21 cellular contexts compared by ENCODE assay signal in genomic region chr12:130514149-130514551, GRCh38.
DNase-seq lines count a peak whose midpoint lies in the region; ATAC-seq and TF ChIP-seq lines count a peak whose summit lies in the region.
"Had no signal": no experiment of that assay in that cellular context is flagged by ENCODE, and none has a peak within 500 bp of the region (broad histone marks: within the 10 kb centered on the region; RNA-seq: fewer than 3 reads in every experiment).

No MANE protein-coding gene starts in this region.

- H3K9me2 ChIP-seq in OCI-LY7 (ENCODE audit: insufficient read depth, low read length): no peaks in the 10 kb centered on the region

- H2AFZ ChIP-seq in OCI-LY7 (ENCODE audit: low read length): no peak overlapping the region

- H3K79me2 ChIP-seq in OCI-LY7 (ENCODE audit: insufficient read depth, low read depth, low read length): no peaks in the 10 kb centered on the region

- H3K9me3 ChIP-seq in SJSA1 (replicated peaks) (peaks cover 20% of the 10 kb centered on the region), ovary (no peaks in the 10 kb centered on the region), OCI-LY7 (ENCODE audit: low read length) (no peaks in the 10 kb centered on the region)
- H3K9me3 ChIP-seq: neutrophil, right lobe of liver had no signal

- H3K36me3 Mint-ChIP-seq in progenitor cell of endocrine pancreas (ENCODE audit: insufficient read depth): peaks cover 2% of the 10 kb centered on the region
- H3K36me3 Mint-ChIP-seq: activated naive CD4-positive, alpha-beta T cell treated with anti-CD3 and anti-CD28 coated beads, Interleukin-2, amount 50 U/mL, for 24 hours had no signal

- no peak overlapping the region for H3K4me3 Mint-ChIP-seq in progenitor cell of endocrine pancreas (ENCODE audit: low read depth)
- H3K4me3 Mint-ChIP-seq: activated CD4-positive, alpha-beta T cell treated with anti-CD3 and anti-CD28 coated beads, Interleukin-2, amount 10 ng/mL, durations not matched to agents 24 days and 14 days; activated naive CD4-positive, alpha-beta T cell treated with anti-CD3 and anti-CD28 coated beads, Interleukin-2, amount 50 U/mL, for 24 hours had no signal

- H3K27me3 ChIP-seq in SJSA1 (replicated peaks) (peaks cover 89% of the 10 kb centered on the region), ovary (no peaks in the 10 kb centered on the region)
- H3K27me3 ChIP-seq: BLaER1 treated with 17β-estradiol and CSF1 and Interleukin-3, amounts not matched to agents 10 nM and 100 nM; neutrophil; right lobe of liver had no signal

- peaks cover 8% of the 10 kb centered on the region for H3K9me3 Mint-ChIP-seq in progenitor cell of endocrine pancreas (ENCODE audit: low read depth)
- H3K9me3 Mint-ChIP-seq: activated CD4-positive, alpha-beta T cell treated with anti-CD3 and anti-CD28 coated beads, Interleukin-2, amount 10 ng/mL, durations not matched to agents 24 days and 14 days; activated naive CD4-positive, alpha-beta T cell treated with anti-CD3 and anti-CD28 coated beads, Interleukin-2, amount 50 U/mL, for 24 hours had no signal

- CTCF ChIA-PET in OCI-LY7 (lab: Charles Lee; ENCODE audit: unreplicated experiment): no interaction called here

- WGBS in ovary, 3 donors: 27% methylated on average over 5 of the region's 5 CpGs

- no peaks in the 10 kb centered on the region for H3K4me1 Mint-ChIP-seq in progenitor cell of endocrine pancreas (ENCODE audit: low read depth)
- H3K4me1 Mint-ChIP-seq: activated CD4-positive, alpha-beta T cell treated with anti-CD3 and anti-CD28 coated beads, Interleukin-2, amount 10 ng/mL, durations not matched to agents 24 days and 14 days; activated naive CD4-positive, alpha-beta T cell treated with anti-CD3 and anti-CD28 coated beads, Interleukin-2, amount 50 U/mL, for 24 hours had no signal

- H3K27ac ChIP-seq in SJSA1 (no peak overlapping the region), ovary (no peak overlapping the region), OCI-LY7 (ENCODE audit: low read depth, low read length, poor library complexity, severe bottlenecking) (no peak overlapping the region)
- H3K27ac ChIP-seq: 22Rv1; BLaER1 treated with 17β-estradiol and CSF1 and Interleukin-3, amounts not matched to agents 10 nM and 100 nM; gastroesophageal sphincter; neutrophil; right lobe of liver; SK-N-MC had no signal

- H3K4me3 ChIP-seq in SJSA1: no peak overlapping the region
- no peak overlapping the region for H3K4me3 ChIP-seq in ovary
- no peak overlapping the region for H3K4me3 ChIP-seq in OCI-LY7 (ENCODE audit: low read depth, low read length, poor library complexity, severe bottlenecking)
- H3K4me3 ChIP-seq: BLaER1 treated with 17β-estradiol and CSF1 and Interleukin-3, amounts not matched to agents 10 nM and 100 nM; gastroesophageal sphincter; right lobe of liver; SK-N-MC had no signal

- no peaks in the 10 kb centered on the region for H4K20me1 ChIP-seq in OCI-LY7 (ENCODE audit: insufficient read depth, low read length)
- H4K20me1 ChIP-seq: BLaER1 treated with 17β-estradiol and CSF1 and Interleukin-3, amounts not matched to agents 10 nM and 100 nM had no signal

- no peak overlapping the region for H3K4me2 ChIP-seq in OCI-LY7 (ENCODE audit: low read length)
- H3K4me2 ChIP-seq: BLaER1 treated with 17β-estradiol and CSF1 and Interleukin-3, amounts not matched to agents 10 nM and 100 nM had no signal

- H3K36me3 ChIP-seq in SJSA1 (no peaks in the 10 kb centered on the region), ovary (no peaks in the 10 kb centered on the region), OCI-LY7 (ENCODE audit: insufficient read depth, low read length) (no peaks in the 10 kb centered on the region)
- H3K36me3 ChIP-seq: BLaER1 treated with 17β-estradiol and CSF1 and Interleukin-3, amounts not matched to agents 10 nM and 100 nM; gastroesophageal sphincter; neutrophil; right lobe of liver had no signal

- ATAC-seq in HG03280 (IDR thresholded peaks at IDR 0.05; ENCODE audit: unreplicated experiment): no peak
- ATAC-seq: gastroesophageal sphincter, right lobe of liver had no signal

- TF ChIP-seq EP300 in ovary (IDR thresholded peaks at IDR 0.05): no peak

- DNase-seq in DMS 273 (lab: John Stamatoyannopoulos, UW; ENCODE audit: unreplicated experiment): peak; percentile 1
- DNase-seq in DMS 273 treated with DMSO at 0.1 percent for 48 hours (lab: John Stamatoyannopoulos, UW): no peak
- DNase-seq in NCI-H2171 treated with DMSO at 0.1 percent for 48 hours (lab: John Stamatoyannopoulos, UW): peak; percentile 53
- DNase-seq in SJSA1 (ENCODE audit: low read depth in 1 of 2, low spot score in 2 of 2): peak; percentile 67 to 93
- no peak for DNase-seq in progenitor cell of endocrine pancreas (ENCODE audit: low spot score, unreplicated experiment)
- DNase-seq in ovary: no peak
- DNase-seq in OCI-LY7 (ENCODE audit: low spot score): no peak
- DNase-seq: activated CD4-positive, alpha-beta T cell treated with anti-CD3 and anti-CD28 coated beads, Interleukin-2, amount 10 ng/mL, durations not matched to agents 24 days and 14 days; activated CD8-positive, alpha-beta memory T cell treated with anti-CD3 and anti-CD28 coated beads, Interleukin-2, amount 50 U/mL, for 48 hours; cortex of kidney; EL; islet precursor cell; NCI-H2029 treated with DMSO at 0.1 percent for 48 hours; right lobe of liver had no signal

- H3K27ac Mint-ChIP-seq in progenitor cell of endocrine pancreas: peak overlapping the region; percentile 49
- H3K27ac Mint-ChIP-seq: activated CD4-positive, alpha-beta T cell treated with anti-CD3 and anti-CD28 coated beads, Interleukin-2, amount 10 ng/mL, durations not matched to agents 24 days and 14 days; activated naive CD4-positive, alpha-beta T cell treated with anti-CD3 and anti-CD28 coated beads, Interleukin-2, amount 50 U/mL, for 24 hours had no signal

- H3K27me3 Mint-ChIP-seq in progenitor cell of endocrine pancreas: peaks cover 2% of the 10 kb centered on the region
- H3K27me3 Mint-ChIP-seq: activated CD4-positive, alpha-beta T cell treated with anti-CD3 and anti-CD28 coated beads, Interleukin-2, amount 10 ng/mL, durations not matched to agents 24 days and 14 days had no signal

- TF ChIP-seq CTCF in progenitor cell of endocrine pancreas (IDR thresholded peaks at IDR 0.05; ENCODE audit: unreplicated experiment): no peak
- TF ChIP-seq CTCF in ovary (IDR thresholded peaks at IDR 0.05): no peak
- no peak for TF ChIP-seq CTCF in OCI-LY7 (conservative IDR thresholded peaks at IDR 0.05; ENCODE audit: low read length)

- H3K4me1 ChIP-seq in SJSA1 (replicated peaks): no peaks in the 10 kb centered on the region
- H3K4me1 ChIP-seq in ovary (ENCODE audit: insufficient read depth): no peaks in the 10 kb centered on the region
- H3K4me1 ChIP-seq in OCI-LY7 (ENCODE audit: insufficient read depth, low read length, poor library complexity, severe bottlenecking): no peaks in the 10 kb centered on the region
- H3K4me1 ChIP-seq: BLaER1 treated with 17β-estradiol and CSF1 and Interleukin-3, amounts not matched to agents 10 nM and 100 nM; gastroesophageal sphincter; right lobe of liver had no signal

- POLR2A ChIA-PET in OCI-LY7 (lab: Charles Lee): no interaction called here

- intact Hi-C loops in ovary (cut with DNase I): no loop called here
- intact Hi-C loops in OCI-LY7 (cut with micrococcal nuclease; ENCODE audit: unreplicated experiment): no loop called here

- BruUV-seq in OCI-LY7 (replicated peaks; lab: Mats Ljungman, UMichigan): no TSS peak

- TF ChIP-seq POLR2A in ovary (IDR thresholded peaks at IDR 0.05): no peak

Comparison
In these comparisons a context has a peak if more than half of its experiments do, and no peak if none do; other contexts are left out.
1. DNase-seq: peak in DMS 273 (single experiment), NCI-H2171 treated with DMSO at 0.1 percent for 48 hours (single experiment) and SJSA1 (2 of 2); none in DMS 273 treated with DMSO at 0.1 percent for 48 hours (single experiment), progenitor cell of endocrine pancreas (single experiment), ovary (0 of 5) and OCI-LY7 (single experiment).